Comparison of ENCODE assay signal across 8 cellular contexts in the genomic region with DNA sequence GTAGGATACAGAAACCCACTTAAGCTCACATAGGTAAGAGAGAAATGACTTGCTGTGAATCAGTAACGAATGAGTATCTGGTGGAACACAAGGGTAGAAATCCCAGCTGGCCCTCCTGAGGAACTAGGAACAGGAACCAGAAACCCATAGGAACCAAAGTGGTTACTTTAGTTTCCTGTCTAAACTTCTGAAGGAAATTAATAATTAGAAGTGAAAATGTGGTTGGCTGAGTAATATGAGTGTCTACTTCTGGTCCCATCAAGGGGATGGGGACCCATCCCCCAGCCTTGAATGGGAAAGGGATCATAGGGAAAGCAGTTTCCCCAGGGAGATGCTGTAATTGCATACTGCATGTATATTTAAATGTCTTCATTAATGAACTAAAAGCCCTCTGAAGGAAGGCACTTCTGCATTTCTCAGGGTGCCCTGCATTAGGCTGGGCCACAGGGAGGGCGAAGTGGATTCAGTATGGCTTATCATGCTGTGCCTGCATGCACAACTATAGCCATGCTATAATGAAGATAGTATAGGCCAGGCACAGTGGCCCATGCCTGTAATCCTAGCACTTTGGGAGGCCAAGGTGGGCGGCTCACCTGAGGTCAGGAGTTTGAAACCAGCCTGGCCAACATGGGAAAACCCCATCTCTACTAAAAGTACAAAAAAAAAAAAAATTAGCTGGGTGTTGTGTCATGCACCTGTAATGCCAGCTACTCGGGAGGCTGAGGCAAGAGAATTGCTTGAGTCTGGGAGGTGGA. TPM values are rescaled to one million over a fixed set of nuclear protein-coding genes. Genes with fewer than 3 reads are reported as not detected.
DNase-seq lines count a peak whose midpoint lies in the region; ATAC-seq and TF ChIP-seq lines count a peak whose summit lies in the region.

No MANE protein-coding gene starts in this region.

- H3K27me3 ChIP-seq in neuronal stem cell (ENCODE audit: control insufficient read depth in 3 of 3, insufficient read depth in 3 of 3, low read depth in 1 of 3, low read length in 3 of 3), result no peaks in the 10 kb centered on the region
- H3K27me3 ChIP-seq in ovary, result no peaks in the 10 kb centered on the region

- no peak overlapping the region for H2BK15ac ChIP-seq in neuronal stem cell (ENCODE audit: low read length)

- no peak overlapping the region for H3K4ac ChIP-seq in neuronal stem cell (ENCODE audit: low read length)

- H3K4me3 ChIP-seq in neuronal stem cell (ENCODE audit: low read length in 2 of 2), result no peak overlapping the region
- no peak overlapping the region for H3K4me3 ChIP-seq in ovary

- H3K9me3 ChIP-seq in neuronal stem cell (replicated peaks in 1 of 2; ENCODE audit: control insufficient read depth in 2 of 2, insufficient read depth in 1 of 2, low read depth in 1 of 2, low read length in 2 of 2) (no peaks in the 10 kb centered on the region), ovary (no peaks in the 10 kb centered on the region)

- H4K8ac ChIP-seq in neuronal stem cell (ENCODE audit: low read depth, low read length), result no peak overlapping the region

- no peak for TF ChIP-seq EP300 in ovary (IDR thresholded peaks at IDR 0.05)

- TF ChIP-seq CTCF in GM10248 (IDR thresholded peaks at IDR 0.05; ENCODE audit: control extremely low read depth, extremely low read depth, low read depth, missing control alignments), result no peak
- TF ChIP-seq CTCF in ovary (IDR thresholded peaks at IDR 0.05), result no peak

- POLR2A ChIA-PET in GM10248 (lab: Yijun Ruan, JAX), result interaction anchor here (0.6 to 0.7 kb wide), 2 partner anchors 20 to 65 kb away, joined by 3 to 4 read pairs; no protein-coding TSS in a partner anchor

- H2AFZ ChIP-seq in neuronal stem cell (ENCODE audit: low read length), result no peak overlapping the region

- no peak overlapping the region for H3K23ac ChIP-seq in neuronal stem cell (ENCODE audit: low read depth, low read length, poor library complexity)

- no peak for TF ChIP-seq POLR2A in ovary (IDR thresholded peaks at IDR 0.05)

- no peak overlapping the region for H2BK120ac ChIP-seq in neuronal stem cell (ENCODE audit: low read depth, low read length)

- peaks cover 0 to 4% of the 10 kb centered on the region in 2 donors for H3K9me3 Mint-ChIP-seq in activated naive CD4-positive, alpha-beta T cell treated with anti-CD3 and anti-CD28 coated beads, Interleukin-2, amount 50 U/mL, for 72 hours

- no peak overlapping the region for H2BK12ac ChIP-seq in neuronal stem cell (ENCODE audit: low read length)

- intact Hi-C loops in ovary (cut with DNase I), result no loop called here

- no peak overlapping the region for H2BK5ac ChIP-seq in neuronal stem cell (ENCODE audit: low read length)

- H3K36me3 ChIP-seq in neuronal stem cell (replicated peaks in 1 of 2; ENCODE audit: control insufficient read depth in 2 of 2, insufficient read depth in 2 of 2, low read length in 2 of 2) (peaks cover 4 to 31% of the 10 kb centered on the region in 2 donors), ovary (no peaks in the 10 kb centered on the region)

- H4K91ac ChIP-seq in neuronal stem cell (ENCODE audit: low read depth, low read length, poor library complexity), result no peak overlapping the region

- H3K4me1 ChIP-seq in neuronal stem cell (ENCODE audit: control insufficient read depth in 2 of 2, insufficient read depth in 1 of 2, low read depth in 1 of 2, low read length in 2 of 2) (peaks cover 0 to 2% of the 10 kb centered on the region in 2 donors), ovary (ENCODE audit: insufficient read depth) (no peaks in the 10 kb centered on the region)

- no peak overlapping the region for H3K9ac ChIP-seq in neuronal stem cell (ENCODE audit: low read depth, low read length, poor library complexity)

- H2AK5ac ChIP-seq in neuronal stem cell (ENCODE audit: low read depth, low read length), result no peak overlapping the region

- CTCF ChIA-PET in GM10248 (lab: Yijun Ruan, JAX), result interaction anchor here (1.4 to 1.6 kb wide), 4 partner anchors 9 to 28 kb away, joined by 3 to 4 read pairs (median 4); no protein-coding TSS in a partner anchor

- H3K36me3 Mint-ChIP-seq in activated naive CD4-positive, alpha-beta T cell treated with anti-CD3 and anti-CD28 coated beads, Interleukin-2, amount 50 U/mL, for 72 hours, result no peaks in the 10 kb centered on the region

- H3K27ac ChIP-seq in neuronal stem cell (replicated peaks; ENCODE audit: low read length), result no peak overlapping the region
- H3K27ac ChIP-seq in ovary, result no peak overlapping the region

- no peak overlapping the region for H3K14ac ChIP-seq in neuronal stem cell (ENCODE audit: low read length)

- no peak overlapping the region for H3K4me2 ChIP-seq in neuronal stem cell (ENCODE audit: insufficient read depth, low read length, poor library complexity, severe bottlenecking)

- ATAC-seq in GM19467 (IDR thresholded peaks at IDR 0.05; ENCODE audit: unreplicated experiment), result peak; percentile 63
- peak; percentile 55 for ATAC-seq in HG03457 (IDR thresholded peaks at IDR 0.05; ENCODE audit: unreplicated experiment)
- ATAC-seq in activated naive CD4-positive, alpha-beta T cell treated with anti-CD3 and anti-CD28 coated beads, Interleukin-2, amount 50 U/mL, for 72 hours, result peak; percentile 86 to 87
- no peak for ATAC-seq in GM19328 (IDR thresholded peaks at IDR 0.05; ENCODE audit: unreplicated experiment)

- peak; percentile 58 for DNase-seq in GM10248 (ENCODE audit: extremely low spot score)
- DNase-seq in activated naive CD4-positive, alpha-beta T cell treated with anti-CD3 and anti-CD28 coated beads, Interleukin-2, amount 50 U/mL, for 72 hours (ENCODE audit: low spot score in 2 of 2), result peak; percentile 23 to 60
- no peak for DNase-seq in neuronal stem cell (ENCODE audit: low spot score)
- no peak for DNase-seq in NCI-H146 (lab: John Stamatoyannopoulos, UW)
- DNase-seq in ovary, result no peak

- H3K18ac ChIP-seq in neuronal stem cell (ENCODE audit: low read length), result no peak overlapping the region

- no peaks in the 10 kb centered on the region for H3K79me1 ChIP-seq in neuronal stem cell (ENCODE audit: low read depth, low read length)

- no CpG with 5 or more reads among the region's 4 CpGs for WGBS in neuronal stem cell (ENCODE audit: extremely low coverage in 2 of 2, insufficient read length in 2 of 2, insufficient replicate concordance in 1 of 2), 2 donors
- 78 to 89% (median 82%) methylated on average over 4 of the region's 4 CpGs for WGBS in ovary, 3 donors

- H3K27ac Mint-ChIP-seq in activated naive CD4-positive, alpha-beta T cell treated with anti-CD3 and anti-CD28 coated beads, Interleukin-2, amount 50 U/mL, for 72 hours, result peak overlapping the region; percentile 36 to 73

RNA-seq across cellular contexts. Expression of a gene that starts 45.6 kb away (rescaled TPM):
- total RNA-seq in activated naive CD4-positive, alpha-beta T cell treated with anti-CD3 and anti-CD28 coated beads, Interleukin-2, amount 50 U/mL, for 72 hours, result 100 to 1,000 TPM; 153 to 160 TPM
- polyA plus RNA-seq in neuronal stem cell (2013, experiment 1 of 2), result 142 TPM
- polyA plus RNA-seq in neuronal stem cell (2013, experiment 2 of 2), result 142 TPM
- total RNA-seq in ovary, result 10 to 100 TPM; 24.8 to 99.0 (median 55.8) TPM
- 100 to 1,000 TPM in 1 of 2 donors, 10 to 100 TPM in 1; 48.3 to 148 TPM for polyA plus RNA-seq in ovary

Comparison
In these comparisons a context has a peak if more than half of its experiments do, and no peak if none do; other contexts are left out.
1. DNase-seq: peak in GM10248 (single experiment) and activated naive CD4-positive, alpha-beta T cell treated with anti-CD3 and anti-CD28 coated beads, Interleukin-2, amount 50 U/mL, for 72 hours (2 of 2); none in neuronal stem cell (single experiment), NCI-H146 (single experiment) and ovary (0 of 5).